Comparison of ENCODE assay signal across 24 cellular contexts in genomic region chr17:7442142-7442541, GRCh38. TPM values are rescaled to one million over a fixed set of nuclear protein-coding genes. Genes with fewer than 3 reads are reported as not detected.
DNase-seq lines count a peak whose midpoint lies in the region; ATAC-seq, FAIRE-seq and TF ChIP-seq lines count a peak whose summit lies in the region.
"Had no signal": no experiment of that assay in that cellular context is flagged by ENCODE, and none has a peak within 500 bp of the region (broad histone marks: within the 10 kb centered on the region; RNA-seq: fewer than 3 reads in every experiment).

No MANE protein-coding gene starts in this region.

- no peak for FAIRE-seq in K562 (lab: Jason Lieb, UNC)
- FAIRE-seq: G401.6 had no signal

- H3K4me1 Mint-ChIP-seq in nephron progenitor cell, result peaks cover 78% of the 10 kb centered on the region

- no peaks in the 10 kb centered on the region for H4K20me1 ChIP-seq in K562 (replicated peaks; ENCODE audit: control insufficient read depth, insufficient read depth, low read length)

- POLR2A ChIA-PET in K562 (lab: Yijun Ruan, JAX), result interaction anchor here (0.5 to 2.0 kb wide), 5 partner anchors 35 to 410 kb away, joined by 3 to 8 read pairs (median 3); partner anchors contain the start of genes POLR2A and SAT2

- no peaks in the 10 kb centered on the region for H3K36me3 Mint-ChIP-seq in nephron progenitor cell (ENCODE audit: low read depth)

- H3K27me3 ChIP-seq in K562 (ENCODE audit: control insufficient read depth in 2 of 2, insufficient read depth in 2 of 2, low read length in 2 of 2) (no peaks in the 10 kb centered on the region), gastrocnemius medialis (peaks cover 0 to 4% (median 0%) of the 10 kb centered on the region in 3 donors)
- H3K27me3 ChIP-seq: MG63 had no signal

- H3K36me3 ChIP-seq in K562 (ENCODE audit: control insufficient read depth, insufficient read depth, low read length) (no peaks in the 10 kb centered on the region), gastrocnemius medialis (no peaks in the 10 kb centered on the region)
- H3K36me3 ChIP-seq: MG63 had no signal

- H3K4me3 ChIP-seq in K562 (no peak overlapping the region), gastrocnemius medialis (no peak overlapping the region)
- H3K4me3 ChIP-seq: MG63 had no signal

- in situ Hi-C loops in K562 (cut with MboI), result no loop called here
- in situ Hi-C loops in gastrocnemius medialis (cut with MboI; ENCODE audit: low sequenced_read_pairs in 4 of 4), result loop anchor here in 2 of 4 donors (5.0 to 25.0 kb wide), 2 partner anchors 35 to 120 kb away; partner anchors contain the start of genes SENP3 (in 1 of the 2), TNFSF13 (in 1 of the 2) and ZBTB4 (in 1 of the 2)

- no peak overlapping the region for H3K4me2 ChIP-seq in K562 (ENCODE audit: insufficient read depth, low read length)

- TF ChIP-seq RAD21 in K562 (CRISPR knock-in tag; conservative IDR thresholded peaks at IDR 0.05 in 1 of 2, IDR thresholded peaks at IDR 0.05 in 1 of 2), result no peak

- peaks cover 64% of the 10 kb centered on the region for H3K27me3 Mint-ChIP-seq in nephron progenitor cell (ENCODE audit: low read depth, poor library complexity)

- no peak overlapping the region for H3K27ac Mint-ChIP-seq in nephron progenitor cell

- no peak overlapping the region for H2AFZ ChIP-seq in K562 (ENCODE audit: low read depth, low read length)

- no peak overlapping the region for H3K27ac ChIP-seq in K562 (ENCODE audit: extremely low read depth, low read depth, low read length)
- peak overlapping the region in 3 of 4 donors; percentile 97 to 100 (median 98) for H3K27ac ChIP-seq in gastrocnemius medialis
- H3K27ac ChIP-seq: 22Rv1 had no signal

- no peaks in the 10 kb centered on the region for H3K9me3 ChIP-seq in K562 (replicated peaks; ENCODE audit: control insufficient read depth, insufficient read depth, low read depth, low read length)
- H3K9me3 ChIP-seq in gastrocnemius medialis, result no peaks in the 10 kb centered on the region
- H3K9me3 ChIP-seq: MG63 had no signal

- TF ChIP-seq CTCF in K562 (IDR thresholded peaks at IDR 0.05 in 2 of 3, conservative IDR thresholded peaks at IDR 0.05 in 1 of 3; ENCODE audit: insufficient read depth in 2 of 3, low read depth in 1 of 3, low read length in 3 of 3) (no peak), nephron progenitor cell (IDR thresholded peaks at IDR 0.05) (no peak), gastrocnemius medialis (IDR thresholded peaks at IDR 0.05 in 4 of 5, conservative IDR thresholded peaks at IDR 0.05 in 1 of 5) (no peak)

- H3K79me2 ChIP-seq in K562 (ENCODE audit: control insufficient read depth, insufficient read depth, low read length), result no peaks in the 10 kb centered on the region; the same call in 2 of the 3 replicates

- TF ChIP-seq EP300 in K562 (IDR thresholded peaks at IDR 0.05; ENCODE audit: low read length), result no peak

- H3K9me1 ChIP-seq in K562 (ENCODE audit: control insufficient read depth, insufficient read depth, low read length), result peaks cover 3% of the 10 kb centered on the region

- ATAC-seq in K562 (no peak), gastrocnemius medialis (no peak), left colon (no peak)

- no peaks in the 10 kb centered on the region for H3K9me3 Mint-ChIP-seq in nephron progenitor cell

- WGBS in K562 (ENCODE audit: insufficient coverage, low coverage, missing lambda C conversion rate), result no CpG with 5 or more reads among the region's 2 CpGs

- peak overlapping the region; percentile 48 for H3K4me3 Mint-ChIP-seq in nephron progenitor cell

- TF ChIP-seq POLR2A in K562 (conservative IDR thresholded peaks at IDR 0.05) (no peak), gastrocnemius medialis (IDR thresholded peaks at IDR 0.05) (no peak)

- intact Hi-C loops in K562 (cut with micrococcal nuclease) (no loop called here), gastrocnemius medialis (cut with DNase I; ENCODE audit: low total_unique reads) (no loop called here), left colon (cut with DNase I, micrococcal nuclease) (no loop called here), head of caudate nucleus (cut with DNase I) (no loop called here)

- CTCF ChIA-PET in K562 (lab: Yijun Ruan, JAX; ENCODE audit: low intra/inter-chr PET ratio), result no interaction called here

- BruUV-seq in K562 (replicated peaks; lab: Mats Ljungman, UMichigan), result no TSS peak

- H3K9ac ChIP-seq in K562 (ENCODE audit: insufficient read depth in 1 of 2, low read depth in 2 of 2, low read length in 2 of 2), result peak overlapping the region in 1 of 2 experiments; percentile 17; a peak in 1 of 4 replicates

- DNase-seq in NCI-H82 (lab: John Stamatoyannopoulos, UW), result peak; percentile 29
- no peak for DNase-seq in NCI-H82 treated with DMSO at 0.1 percent for 48 hours (lab: John Stamatoyannopoulos, UW; ENCODE audit: unreplicated experiment)
- no peak for DNase-seq in K562 (ENCODE audit: extremely low read depth in 1 of 4, low spot score in 3 of 4)
- DNase-seq in nephron progenitor cell, result no peak
- DNase-seq in gastrocnemius medialis, result no peak
- no peak for DNase-seq in left colon
- DNase-seq in head of caudate nucleus, result no peak
- no peak for DNase-seq in NCI-H1436 treated with DMSO at 0.1 percent for 48 hours (lab: John Stamatoyannopoulos, UW)
- DNase-seq: COR-L47, H7, Karpas-422, MG63, NCI-H1048, NCI-H1436, NCI-H2029, NCI-H2171 treated with DMSO at 0.1 percent for 48 hours, NCI-H446 treated with DMSO at 0.1 percent for 48 hours, NCI-H748 treated with DMSO at 0.1 percent for 48 hours, OCI-M1, SHP77 treated with DMSO at 0.1 percent for 48 hours had no signal

- H3K4me1 ChIP-seq in K562 (replicated peaks in 1 of 2; ENCODE audit: control insufficient read depth in 2 of 2, insufficient read depth in 2 of 2, low read length in 2 of 2) (peaks cover 18 to 73% of the 10 kb centered on the region in 2 experiments; a peak in 4 of 5 replicates), gastrocnemius medialis (peaks cover 32 to 67% of the 10 kb centered on the region in 2 donors)

RNA-seq across cellular contexts. Expression of gene CHRNB1, which starts 2.7 kb away (rescaled TPM):
- total RNA-seq in K562 (2011; cell fraction: chromatin; rRNA removed; ENCODE audit: low replicate concordance), result 8.4 and 14.2 TPM in 2 replicates
- total RNA-seq in K562 (2011; cell fraction: nucleolus; rRNA removed), result 9.3 and 9.7 TPM in 2 replicates
- 10.6 and 13.7 TPM in 2 replicates for total RNA-seq in K562 (2011; cell fraction: nucleoplasm; rRNA removed)
- 4.7 and 5.0 TPM in 2 replicates for total RNA-seq in K562 (2014; rRNA removed)
- total RNA-seq in K562 (2014; rRNA removed; fragmentation: Illumina TruSeq; extraction: Trizol), result 4.8 and 5.1 TPM in 2 replicates
- total RNA-seq in K562 (2015; rRNA removed; fragmentation: Illumina TruSeq; extraction: Trizol), result 6.3 and 6.6 TPM in 2 replicates
- 4.5 and 4.9 TPM in 2 replicates for total RNA-seq in K562 (2021)
- polyA plus RNA-seq in K562 (2011; rRNA removed), result 7.5 and 7.6 TPM in 2 replicates
- polyA plus RNA-seq in K562 (2011; cell fraction: cytosol; rRNA removed), result 12.9 and 14.1 TPM in 2 replicates
- polyA plus RNA-seq in K562 (2011; cell fraction: nucleus; rRNA removed), result 5.5 and 7.4 TPM in 2 replicates
- 10.8 and 11.7 TPM in 2 replicates for polyA plus RNA-seq in K562 (2012)
- 11.5 and 12.3 TPM in 2 replicates for polyA plus RNA-seq in K562 (2014; fragmentation: Illumina TruSeq; extraction: Trizol)
- 10 to 100 TPM in 1 of 2 experiments, 1 to 10 TPM in 1; 8.2 to 11.3 TPM for polyA plus RNA-seq in K562 (2014; fragmentation: Nextera tagmentation; extraction: Ambion mirVana)
- 6.8 and 7.9 TPM in 2 replicates for polyA plus RNA-seq in K562 (2014; rRNA removed)
- 3.7 and 4.7 TPM in 2 replicates for polyA minus RNA-seq in K562 (2011; rRNA and poly(A)+ RNA removed)
- polyA minus RNA-seq in K562 (2011; cell fraction: cytosol; rRNA and poly(A)+ RNA removed), result 2.6 and 2.8 TPM in 2 replicates
- 2.2 and 3.1 TPM in 2 replicates for polyA minus RNA-seq in K562 (2011; cell fraction: nucleus; rRNA and poly(A)+ RNA removed)
- 100 to 1,000 TPM in 2 of 4 donors, 10 to 100 TPM in 2; 82.3 to 202 (median 101) TPM for total RNA-seq in gastrocnemius medialis
- 10 to 100 TPM in 1 of 2 donors, 1 to 10 TPM in 1; 9.6 to 10.7 TPM for total RNA-seq in left colon

RNA-seq across cellular contexts. Expression of gene FGF11, which starts 2.8 kb away (rescaled TPM):
- total RNA-seq in K562 (2011; cell fraction: chromatin; rRNA removed; ENCODE audit: low replicate concordance), result 5.6 and 12.1 TPM in 2 replicates
- total RNA-seq in K562 (2011; cell fraction: nucleolus; rRNA removed), result 6.7 and 7.5 TPM in 2 replicates
- 7.7 and 14.8 TPM in 2 replicates for total RNA-seq in K562 (2011; cell fraction: nucleoplasm; rRNA removed)
- 3.0 and 3.5 TPM in 2 replicates for total RNA-seq in K562 (2014; rRNA removed)
- 2.7 and 3.2 TPM in 2 replicates for total RNA-seq in K562 (2014; rRNA removed; fragmentation: Illumina TruSeq; extraction: Trizol)
- total RNA-seq in K562 (2015; rRNA removed; fragmentation: Illumina TruSeq; extraction: Trizol), result 2.2 and 3.3 TPM in 2 replicates
- 4.4 and 5.8 TPM in 2 replicates for total RNA-seq in K562 (2021)
- 4.7 and 10.4 TPM in 2 replicates for polyA plus RNA-seq in K562 (2011; rRNA removed)
- 5.5 and 8.1 TPM in 2 replicates for polyA plus RNA-seq in K562 (2011; cell fraction: cytosol; rRNA removed)
- 23.3 and 26.0 TPM in 2 replicates for polyA plus RNA-seq in K562 (2011; cell fraction: nucleus; rRNA removed)
- polyA plus RNA-seq in K562 (2012), result 6.5 and 7.3 TPM in 2 replicates
- 6.1 and 7.5 TPM in 2 replicates for polyA plus RNA-seq in K562 (2014; fragmentation: Illumina TruSeq; extraction: Trizol)
- 1 to 10 TPM; 1.2 to 1.4 TPM for polyA plus RNA-seq in K562 (2014; fragmentation: Nextera tagmentation; extraction: Ambion mirVana)
- polyA plus RNA-seq in K562 (2014; rRNA removed), result 3.2 and 3.4 TPM in 2 replicates
- 2.2 and 3.4 TPM in 2 replicates for polyA minus RNA-seq in K562 (2011; rRNA and poly(A)+ RNA removed)
- polyA minus RNA-seq in K562 (2011; cell fraction: cytosol; rRNA and poly(A)+ RNA removed), result 1.9 and 3.9 TPM in 2 replicates
- 2.7 and 5.2 TPM in 2 replicates for polyA minus RNA-seq in K562 (2011; cell fraction: nucleus; rRNA and poly(A)+ RNA removed)
- 1 to 10 TPM; 1.2 to 7.4 (median 4.1) TPM for total RNA-seq in gastrocnemius medialis
- total RNA-seq in left colon, result 1 to 10 TPM; 1.2 to 2.3 TPM

RNA-seq across cellular contexts. Expression of gene TMEM102, which starts 6.9 kb away (rescaled TPM):
- total RNA-seq in K562 (2011; cell fraction: chromatin; rRNA removed; ENCODE audit: low replicate concordance), result 2.0 and 9.0 TPM in 2 replicates
- total RNA-seq in K562 (2011; cell fraction: nucleolus; rRNA removed), result 8.3 and 8.8 TPM in 2 replicates
- 3.4 and 4.8 TPM in 2 replicates for total RNA-seq in K562 (2011; cell fraction: nucleoplasm; rRNA removed)
- 5.9 and 6.7 TPM in 2 replicates for total RNA-seq in K562 (2014; rRNA removed)
- 1.1 and 1.5 TPM in 2 replicates for total RNA-seq in K562 (2014; rRNA removed; fragmentation: Illumina TruSeq; extraction: Trizol)
- 2.7 and 3.2 TPM in 2 replicates for total RNA-seq in K562 (2015; rRNA removed; fragmentation: Illumina TruSeq; extraction: Trizol)
- total RNA-seq in K562 (2021), result 6.9 and 7.6 TPM in 2 replicates
- 1.3 and 2.5 TPM in 2 replicates for polyA plus RNA-seq in K562 (2011; rRNA removed)
- 2.4 and 5.5 TPM in 2 replicates for polyA plus RNA-seq in K562 (2011; cell fraction: cytosol; rRNA removed)
- polyA plus RNA-seq in K562 (2011; cell fraction: nucleus; rRNA removed), result 3.8 and 4.2 TPM in 2 replicates
- 4.7 and 5.8 TPM in 2 replicates for polyA plus RNA-seq in K562 (2012)
- polyA plus RNA-seq in K562 (2014; fragmentation: Illumina TruSeq; extraction: Trizol), result 3.0 and 5.0 TPM in 2 replicates
- under 1 TPM in 1 of 2 experiments, not detected in 1; 0.03 TPM for polyA plus RNA-seq in K562 (2014; fragmentation: Nextera tagmentation; extraction: Ambion mirVana)
- 4.0 and 4.5 TPM in 2 replicates for polyA plus RNA-seq in K562 (2014; rRNA removed)
- 1.9 and 2.1 TPM in 2 replicates for polyA minus RNA-seq in K562 (2011; rRNA and poly(A)+ RNA removed)
- polyA minus RNA-seq in K562 (2011; cell fraction: cytosol; rRNA and poly(A)+ RNA removed), result 2.9 and 3.5 TPM in 2 replicates
- 5.5 and 7.4 TPM in 2 replicates for polyA minus RNA-seq in K562 (2011; cell fraction: nucleus; rRNA and poly(A)+ RNA removed)
- total RNA-seq in gastrocnemius medialis, result 1 to 10 TPM in 3 of 4 donors, under 1 TPM in 1; 0.92 to 3.9 (median 2.3) TPM
- 10 to 100 TPM; 19.3 to 20.5 TPM for total RNA-seq in left colon

RNA-seq across cellular contexts. Expression of gene SPEM3, which starts 13.5 kb away (rescaled TPM):
- total RNA-seq in K562 (2011; cell fraction: chromatin; rRNA removed; ENCODE audit: low replicate concordance), result not detected in 2 replicates
- not detected in 2 replicates for total RNA-seq in K562 (2011; cell fraction: nucleolus; rRNA removed)
- not detected in 2 replicates for total RNA-seq in K562 (2011; cell fraction: nucleoplasm; rRNA removed)
- total RNA-seq in K562 (2014; rRNA removed), result not detected in 2 replicates
- not detected in 2 replicates for total RNA-seq in K562 (2014; rRNA removed; fragmentation: Illumina TruSeq; extraction: Trizol)
- not detected in 2 replicates for total RNA-seq in K562 (2015; rRNA removed; fragmentation: Illumina TruSeq; extraction: Trizol)
- total RNA-seq in K562 (2021), result not detected in 2 replicates
- not detected in 2 replicates for polyA plus RNA-seq in K562 (2011; rRNA removed)
- polyA plus RNA-seq in K562 (2011; cell fraction: cytosol; rRNA removed), result not detected in 2 replicates
- not detected in 2 replicates for polyA plus RNA-seq in K562 (2011; cell fraction: nucleus; rRNA removed)
- not detected in 2 replicates for polyA plus RNA-seq in K562 (2012)
- polyA plus RNA-seq in K562 (2014; fragmentation: Illumina TruSeq; extraction: Trizol), result not detected in 2 replicates
- not detected for polyA plus RNA-seq in K562 (2014; fragmentation: Nextera tagmentation; extraction: Ambion mirVana)
- not detected in 2 replicates for polyA plus RNA-seq in K562 (2014; rRNA removed)
- not detected in 2 replicates for polyA minus RNA-seq in K562 (2011; rRNA and poly(A)+ RNA removed)
- not detected in 2 replicates for polyA minus RNA-seq in K562 (2011; cell fraction: cytosol; rRNA and poly(A)+ RNA removed)
- polyA minus RNA-seq in K562 (2011; cell fraction: nucleus; rRNA and poly(A)+ RNA removed), result not detected in 2 replicates
- not detected for total RNA-seq in gastrocnemius medialis
- total RNA-seq in left colon, result not detected
- total RNA-seq: H7, HT1080 had no signal
- polyA plus RNA-seq: AG04450 had no signal

RNA-seq across cellular contexts. Expression of gene SPEM2, which starts 16.7 kb away (rescaled TPM):
- total RNA-seq in K562 (2011; cell fraction: chromatin; rRNA removed; ENCODE audit: low replicate concordance), result not detected in 2 replicates
- total RNA-seq in K562 (2011; cell fraction: nucleolus; rRNA removed), result not detected in 2 replicates
- total RNA-seq in K562 (2011; cell fraction: nucleoplasm; rRNA removed), result not detected in 2 replicates
- not detected in 2 replicates for total RNA-seq in K562 (2014; rRNA removed)
- not detected in 2 replicates for total RNA-seq in K562 (2014; rRNA removed; fragmentation: Illumina TruSeq; extraction: Trizol)
- not detected in 2 replicates for total RNA-seq in K562 (2015; rRNA removed; fragmentation: Illumina TruSeq; extraction: Trizol)
- not detected in 2 replicates for total RNA-seq in K562 (2021)
- polyA plus RNA-seq in K562 (2011; rRNA removed), result not detected in 2 replicates
- polyA plus RNA-seq in K562 (2011; cell fraction: cytosol; rRNA removed), result 0.07 TPM in 1 of 2 replicates, not detected in the other
- polyA plus RNA-seq in K562 (2011; cell fraction: nucleus; rRNA removed), result not detected in 2 replicates
- not detected in 2 replicates for polyA plus RNA-seq in K562 (2012)
- not detected in 2 replicates for polyA plus RNA-seq in K562 (2014; fragmentation: Illumina TruSeq; extraction: Trizol)
- polyA plus RNA-seq in K562 (2014; fragmentation: Nextera tagmentation; extraction: Ambion mirVana), result not detected
- not detected in 2 replicates for polyA plus RNA-seq in K562 (2014; rRNA removed)
- not detected in 2 replicates for polyA minus RNA-seq in K562 (2011; rRNA and poly(A)+ RNA removed)
- polyA minus RNA-seq in K562 (2011; cell fraction: cytosol; rRNA and poly(A)+ RNA removed), result not detected in 2 replicates
- not detected in 2 replicates for polyA minus RNA-seq in K562 (2011; cell fraction: nucleus; rRNA and poly(A)+ RNA removed)
- not detected for total RNA-seq in gastrocnemius medialis
- total RNA-seq in left colon, result not detected
- total RNA-seq: H7, HT1080 had no signal
- polyA plus RNA-seq: AG04450 had no signal

Comparison
In these comparisons a context has a peak if more than half of its experiments do, and no peak if none do; other contexts are left out.
1. RNA of gene CHRNB1, which starts 2.7 kb away (total RNA-seq): 82.3 to 202 TPM in gastrocnemius medialis; 9.6 to 10.7 TPM in left colon and 4.5 to 14.2 TPM in K562; every median in the first group is over 4 times any median in the second.